In the genomic region with DNA sequence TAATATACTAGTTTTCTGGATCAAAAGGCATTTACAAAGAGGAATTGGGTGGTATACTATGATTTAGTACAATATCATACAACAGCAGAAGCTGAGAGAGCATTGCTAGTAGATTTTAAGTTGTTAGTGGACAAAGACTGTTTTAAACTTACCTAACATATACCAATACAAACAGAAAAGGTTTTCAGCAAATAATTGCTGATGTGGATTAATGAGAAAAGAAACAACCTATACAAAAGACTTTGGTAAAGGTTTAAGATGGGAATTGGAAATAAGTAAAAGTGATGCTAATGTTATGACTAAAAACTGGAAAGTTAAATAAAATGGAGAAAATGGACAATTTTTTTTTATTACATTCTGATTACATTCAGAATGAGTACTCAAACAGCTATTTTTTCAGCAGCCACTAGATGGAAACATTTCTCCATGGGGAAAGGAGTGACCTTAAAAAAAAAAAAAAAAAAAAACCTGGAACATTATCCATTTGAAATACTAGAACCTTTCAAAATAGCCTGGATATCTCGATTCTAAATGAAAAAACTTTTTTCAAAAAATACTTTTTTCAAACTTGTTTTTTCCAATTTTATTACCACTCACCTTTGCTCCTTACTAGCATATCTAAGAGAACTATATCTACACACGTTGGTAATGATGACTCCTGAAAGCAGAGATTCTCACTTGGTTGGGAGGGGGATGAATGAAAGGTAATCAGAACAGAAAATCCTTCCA, we compare ENCODE assay signal across 8 cellular contexts. TPM values are rescaled to one million over a fixed set of nuclear protein-coding genes. Genes with fewer than 3 reads are reported as not detected.
DNase-seq lines count a peak whose midpoint lies in the region; ATAC-seq, FAIRE-seq and TF ChIP-seq lines count a peak whose summit lies in the region.

No MANE protein-coding gene starts in this region.

- no peak for TF ChIP-seq POLR2A in uterus (IDR thresholded peaks at IDR 0.05)

- H3K27me3 Mint-ChIP-seq in activated T-helper 2 cell treated with anti-CD3 and anti-CD28 coated beads, Interferon-gamma antibody, Interleukin-2, Interleukin-4, amounts not matched to agents 10 μg/mL and 5 μg/mL and 100 μg/mL, durations not matched to agents 14 hours and 24 hours and 36 hours (ENCODE audit: low read depth), result no peaks in the 10 kb centered on the region

- H3K4me3 Mint-ChIP-seq in activated T-helper 2 cell treated with anti-CD3 and anti-CD28 coated beads, Interferon-gamma antibody, Interleukin-2, Interleukin-4, amounts not matched to agents 10 μg/mL and 5 μg/mL and 100 μg/mL, durations not matched to agents 14 hours and 24 hours and 36 hours (ENCODE audit: low read depth), result no peak overlapping the region

- no peaks in the 10 kb centered on the region for H3K9me3 Mint-ChIP-seq in activated T-helper 2 cell treated with anti-CD3 and anti-CD28 coated beads, Interferon-gamma antibody, Interleukin-2, Interleukin-4, amounts not matched to agents 10 μg/mL and 5 μg/mL and 100 μg/mL, durations not matched to agents 14 hours and 24 hours and 36 hours

- peak; percentile 9 for DNase-seq in Daoy (ENCODE audit: low read depth)
- peak; percentile 55 for DNase-seq in LHCN-M2 (ENCODE audit: low read depth)
- DNase-seq in hepatic stellate cell (ENCODE audit: low spot score), result peak; percentile 7
- DNase-seq in uterus, result no peak
- no peak for DNase-seq in activated T-helper 2 cell treated with anti-CD3 and anti-CD28 coated beads, Interferon-gamma antibody, Interleukin-2, Interleukin-4, amounts not matched to agents 10 μg/mL and 5 μg/mL and 100 μg/mL, durations not matched to agents 14 hours and 24 hours and 36 hours (ENCODE audit: low spot score)
- no peak for DNase-seq in activated T-cell treated with anti-CD3 and anti-CD28 coated beads, Interleukin-2, amount 50 U/mL, for 48 hours

- intact Hi-C loops in uterus (cut with DNase I; ENCODE audit: low total_unique reads), result no loop called here
- intact Hi-C loops in activated T-helper 2 cell treated with anti-CD3 and anti-CD28 coated beads, Interferon-gamma antibody, Interleukin-2, Interleukin-4, amounts not matched to agents 10 μg/mL and 5 μg/mL and 100 μg/mL, durations not matched to agents 14 hours and 24 hours and 36 hours (cut with micrococcal nuclease), result loop anchor here (2.0 kb wide), 1 partner anchor 104 kb away; a partner anchor contains a TSS

- ATAC-seq in HG03045 (IDR thresholded peaks at IDR 0.05; ENCODE audit: unreplicated experiment), result no peak

- H3K4me3 ChIP-seq in uterus, result no peak overlapping the region

- H3K27ac Mint-ChIP-seq in activated T-helper 2 cell treated with anti-CD3 and anti-CD28 coated beads, Interferon-gamma antibody, Interleukin-2, Interleukin-4, amounts not matched to agents 10 μg/mL and 5 μg/mL and 100 μg/mL, durations not matched to agents 14 hours and 24 hours and 36 hours, result no peak overlapping the region

- peak; percentile 99 for FAIRE-seq in TTC549 (lab: Jason Lieb, UNC)

- no peaks in the 10 kb centered on the region for H3K4me1 ChIP-seq in uterus

- peaks cover 60% of the 10 kb centered on the region for H3K36me3 Mint-ChIP-seq in activated T-helper 2 cell treated with anti-CD3 and anti-CD28 coated beads, Interferon-gamma antibody, Interleukin-2, Interleukin-4, amounts not matched to agents 10 μg/mL and 5 μg/mL and 100 μg/mL, durations not matched to agents 14 hours and 24 hours and 36 hours (ENCODE audit: low read depth)

- no peaks in the 10 kb centered on the region for H3K9me3 ChIP-seq in uterus

- H3K36me3 ChIP-seq in uterus, result no peaks in the 10 kb centered on the region

- no peaks in the 10 kb centered on the region for H3K4me1 Mint-ChIP-seq in activated T-helper 2 cell treated with anti-CD3 and anti-CD28 coated beads, Interferon-gamma antibody, Interleukin-2, Interleukin-4, amounts not matched to agents 10 μg/mL and 5 μg/mL and 100 μg/mL, durations not matched to agents 14 hours and 24 hours and 36 hours (ENCODE audit: low read depth)

- TF ChIP-seq CTCF in uterus (IDR thresholded peaks at IDR 0.05), result peak; percentile 17 to 57 (median 29)

- no peaks in the 10 kb centered on the region for H3K27me3 ChIP-seq in uterus

- H3K27ac ChIP-seq in uterus, result no peak overlapping the region

RNA-seq across cellular contexts. Expression of a gene that starts 55.4 kb away (rescaled TPM):
- total RNA-seq in Daoy (2014; rRNA removed; shearing (Covaris generic)), result 99.8 and 107 TPM in 2 replicates
- total RNA-seq in LHCN-M2 (2014; rRNA removed) (64.3 and 73.5 TPM in 2 replicates), uterus (100 to 1,000 TPM in 1 of 4 donors, 10 to 100 TPM in 3; 16.8 to 101 (median 52.2) TPM)
- 44.6 TPM for polyA plus RNA-seq in LHCN-M2 (2012)
- total RNA-seq in activated T-helper 2 cell treated with anti-CD3 and anti-CD28 coated beads, Interferon-gamma antibody, Interleukin-2, Interleukin-4, amounts not matched to agents 10 μg/mL and 5 μg/mL and 100 μg/mL, durations not matched to agents 14 hours and 24 hours and 36 hours, result 163 and 176 TPM in 2 replicates

Comparison
In these comparisons a context has a peak if more than half of its experiments do, and no peak if none do; other contexts are left out.
1. DNase-seq: peak in Daoy (single experiment), LHCN-M2 (single experiment) and hepatic stellate cell (single experiment); none in uterus (0 of 2), activated T-helper 2 cell treated with anti-CD3 and anti-CD28 coated beads, Interferon-gamma antibody, Interleukin-2, Interleukin-4, amounts not matched to agents 10 μg/mL and 5 μg/mL and 100 μg/mL, durations not matched to agents 14 hours and 24 hours and 36 hours (single experiment) and activated T-cell treated with anti-CD3 and anti-CD28 coated beads, Interleukin-2, amount 50 U/mL, for 48 hours (0 of 2).